ENCODE assay signal across 8 cellular contexts in the genomic region with DNA sequence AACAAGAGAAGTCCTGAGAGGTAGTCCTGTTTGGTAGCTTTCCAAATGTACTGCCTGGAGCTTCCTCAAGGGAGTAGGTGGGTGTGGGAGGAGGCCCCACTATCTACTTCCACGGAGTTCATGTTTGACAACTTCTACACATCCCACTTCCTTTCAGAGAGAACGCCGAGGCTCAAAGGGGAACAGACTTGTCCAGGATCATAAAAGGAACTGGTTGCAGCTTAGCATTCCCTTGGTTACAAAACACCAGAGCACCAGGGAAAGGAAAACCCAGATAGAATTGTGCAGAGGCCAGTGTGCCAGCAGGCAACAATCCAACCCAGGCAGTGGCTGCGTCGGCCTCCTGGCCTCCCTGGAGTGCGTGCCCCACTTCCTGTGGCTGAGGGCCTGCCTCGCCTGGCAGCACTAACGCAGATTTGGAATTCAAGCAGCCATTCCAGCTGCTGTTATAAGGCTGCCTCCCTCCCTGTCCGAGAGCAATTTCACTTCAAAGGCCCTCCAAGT. TPM values are rescaled to one million over a fixed set of nuclear protein-coding genes. Genes with fewer than 3 reads are reported as not detected.
A peak's percentile ranks its signal among the peaks of the same experiment; 100 is the strongest.
DNase-seq lines count a peak whose midpoint lies in the region; ATAC-seq and TF ChIP-seq lines count a peak whose summit lies in the region.

No MANE protein-coding gene starts in this region.

- DNase-seq in DMS 273 (lab: John Stamatoyannopoulos, UW; ENCODE audit: unreplicated experiment) (peak; percentile 82), NCI-H226 (peak; percentile 85), dermis blood vessel endothelial cell (peak; percentile 31), omental fat pad (ENCODE audit: low spot score) (no peak)
- no peak for DNase-seq in central memory CD4-positive, alpha-beta T cell

- peak; percentile 48 for ATAC-seq in omental fat pad (ENCODE audit: low FRiP score)
- no peak for ATAC-seq in GM18867 (IDR thresholded peaks at IDR 0.05; ENCODE audit: unreplicated experiment)
- ATAC-seq in HG03460 (IDR thresholded peaks at IDR 0.05; ENCODE audit: unreplicated experiment) = no peak
- no peak for ATAC-seq in GM19328 (IDR thresholded peaks at IDR 0.05; ENCODE audit: unreplicated experiment)

- TF ChIP-seq CTCF in omental fat pad (IDR thresholded peaks at IDR 0.05) = no peak

RNA-seq across cellular contexts. Expression of a gene that starts 4.2 kb away (rescaled TPM):
- total RNA-seq in dermis blood vessel endothelial cell (under 0.01 and 0.05 TPM in 2 replicates), omental fat pad (under 1 TPM in 3 of 4 donors, not detected in 1; 0.36 to 0.74 (median 0.38) TPM)

Comparison
In these comparisons a context has a peak if more than half of its experiments do, and no peak if none do; other contexts are left out.
1. DNase-seq: peak in DMS 273 (single experiment), NCI-H226 (single experiment) and dermis blood vessel endothelial cell (single experiment); none in omental fat pad (single experiment) and central memory CD4-positive, alpha-beta T cell (single experiment).